15 cellular contexts compared by ENCODE assay signal in genomic region chr9:88791105-88791805, GRCh38.
A peak's percentile ranks its signal among the peaks of the same experiment; 100 is the strongest.
DNase-seq lines count a peak whose midpoint lies in the region; ATAC-seq and TF ChIP-seq lines count a peak whose summit lies in the region.
"Had no signal": no experiment of that assay in that cellular context is flagged by ENCODE, and none has a peak within 500 bp of the region (broad histone marks: within the 10 kb centered on the region; RNA-seq: fewer than 3 reads in every experiment).

No MANE protein-coding gene starts in this region.

- H3K27me3 Mint-ChIP-seq in T-cell: peaks cover 12 to 20% of the 10 kb centered on the region in 2 donors
- H3K27me3 Mint-ChIP-seq: activated CD4-positive, alpha-beta T cell treated with anti-CD3 and anti-CD28 coated beads, Interleukin-2, amount 10 ng/mL, durations not matched to agents 7 days and 5 days had no signal

- H3K9me3 Mint-ChIP-seq in T-cell: peaks cover 0 to 7% (median 0%) of the 10 kb centered on the region in 3 donors

- peak; percentile 75 for DNase-seq in A673 (ENCODE audit: low spot score)
- DNase-seq in HCEC 1CT: peak; percentile 83
- peak; percentile 94 for DNase-seq in choroid plexus epithelial cell (ENCODE audit: low read depth)
- peak; percentile 97 for DNase-seq in iris pigment epithelial cell (ENCODE audit: low read depth)
- no peak for DNase-seq in T-cell
- no peak for DNase-seq in hypothalamus (lab: John Stamatoyannopoulos, UW)
- no peak for DNase-seq in foreskin melanocyte
- DNase-seq: activated CD4-positive, alpha-beta T cell treated with anti-CD3 and anti-CD28 coated beads, Interleukin-2, amount 10 ng/mL, durations not matched to agents 7 days and 5 days; CD4-positive, CD25-positive, alpha-beta regulatory T cell; MV-4-11; NCI-H69 had no signal

- ATAC-seq in T-cell (replicated peaks in 1 of 4): no peak
- no peak for ATAC-seq in GM19035 (IDR thresholded peaks at IDR 0.05; ENCODE audit: unreplicated experiment)
- ATAC-seq: stimulated activated memory B cell treated with anti-CD40 and anti-IgM and Interleukin-4, amounts not matched to agents 10 μg/mL and 1 μg/mL and 100 μg/mL, for 72 hours had no signal

- no peaks in the 10 kb centered on the region for H3K27me3 ChIP-seq in A673 (replicated peaks; ENCODE audit: insufficient read depth, low read depth, low read length, poor library complexity)

- no peak overlapping the region for H3K4me3 ChIP-seq in A673 (ENCODE audit: low read depth, low read length, poor library complexity, severe bottlenecking)
- H3K4me3 ChIP-seq in choroid plexus epithelial cell (ENCODE audit: low read depth, low read length): no peak overlapping the region
- H3K4me3 ChIP-seq: SK-N-MC had no signal

- POLR2A ChIA-PET in A673 (lab: Charles Lee; ENCODE audit: low non-redundant PET): no interaction called here
- POLR2A ChIA-PET in T-cell (lab: Charles Lee): no interaction called here

- TF ChIP-seq CTCF in A673 (conservative IDR thresholded peaks at IDR 0.05; ENCODE audit: low read depth, low read length): no peak
- no peak for TF ChIP-seq CTCF in choroid plexus epithelial cell (conservative IDR thresholded peaks at IDR 0.05; ENCODE audit: low read depth, low read length)

- H3K27ac ChIP-seq in A673 (ENCODE audit: low read depth, low read length, poor library complexity, severe bottlenecking): peak overlapping the region; percentile 39
- H3K27ac ChIP-seq: SK-N-MC had no signal

- H3K36me3 Mint-ChIP-seq in T-cell: no peaks in the 10 kb centered on the region
- H3K36me3 Mint-ChIP-seq: CD4-positive, CD25-positive, alpha-beta regulatory T cell; stimulated activated memory B cell treated with anti-CD40 and anti-IgM and Interleukin-4, amounts not matched to agents 10 μg/mL and 1 μg/mL and 100 μg/mL, for 72 hours had no signal

- intact Hi-C loops in A673 (cut with micrococcal nuclease; ENCODE audit: unreplicated experiment): loop anchor here (5.0 kb wide), 1 partner anchor 46 kb away; no protein-coding TSS in a partner anchor

- H3K27ac Mint-ChIP-seq in T-cell: no peak overlapping the region
- H3K27ac Mint-ChIP-seq: activated CD4-positive, alpha-beta T cell treated with anti-CD3 and anti-CD28 coated beads, Interleukin-2, amount 10 ng/mL, durations not matched to agents 7 days and 5 days; CD4-positive, CD25-positive, alpha-beta regulatory T cell; stimulated activated memory B cell treated with anti-CD40 and anti-IgM and Interleukin-4, amounts not matched to agents 10 μg/mL and 1 μg/mL and 100 μg/mL, for 72 hours had no signal

- peaks cover 0 to 6% (median 4%) of the 10 kb centered on the region in 3 donors for H3K4me1 Mint-ChIP-seq in T-cell
- H3K4me1 Mint-ChIP-seq: activated CD4-positive, alpha-beta T cell treated with anti-CD3 and anti-CD28 coated beads, Interleukin-2, amount 10 ng/mL, durations not matched to agents 7 days and 5 days; CD4-positive, CD25-positive, alpha-beta regulatory T cell; stimulated activated memory B cell treated with anti-CD40 and anti-IgM and Interleukin-4, amounts not matched to agents 10 μg/mL and 1 μg/mL and 100 μg/mL, for 72 hours had no signal

- H3K4me3 Mint-ChIP-seq in T-cell: no peak overlapping the region
- H3K4me3 Mint-ChIP-seq: activated CD4-positive, alpha-beta T cell treated with anti-CD3 and anti-CD28 coated beads, Interleukin-2, amount 10 ng/mL, durations not matched to agents 7 days and 5 days; CD4-positive, CD25-positive, alpha-beta regulatory T cell; neural crest cell; stimulated activated memory B cell treated with anti-CD40 and anti-IgM and Interleukin-4, amounts not matched to agents 10 μg/mL and 1 μg/mL and 100 μg/mL, for 72 hours had no signal

- H3K36me3 ChIP-seq in A673 (ENCODE audit: insufficient read depth, low read length, poor library complexity, severe bottlenecking): no peaks in the 10 kb centered on the region

- no peaks in the 10 kb centered on the region for H3K9me3 ChIP-seq in A673 (ENCODE audit: low read depth, low read length, poor library complexity, severe bottlenecking)

- H3K4me1 ChIP-seq in A673 (ENCODE audit: insufficient read depth, low read length, poor library complexity, severe bottlenecking): peaks cover 45% of the 10 kb centered on the region

- BruUV-seq in A673 (replicated peaks; lab: Mats Ljungman, UMichigan): no TSS peak

- CTCF ChIA-PET in A673 (lab: Charles Lee): interaction anchor here (0.8 kb wide), 1 partner anchor 9 kb away, joined by 3 read pairs; no protein-coding TSS in a partner anchor
- CTCF ChIA-PET in T-cell (lab: Charles Lee): interaction anchor here in 1 of 2 donors (0.5 kb wide), 1 partner anchor 56 kb away, joined by 6 read pairs; no protein-coding TSS in a partner anchor

Comparison
In these comparisons a context has a peak if more than half of its experiments do, and no peak if none do; other contexts are left out.
1. DNase-seq: peak in A673 (single experiment), HCEC 1CT (single experiment), choroid plexus epithelial cell (single experiment) and iris pigment epithelial cell (single experiment); none in T-cell (0 of 34), hypothalamus (0 of 51) and foreskin melanocyte (single experiment).